2 cellular contexts compared by ENCODE assay signal in genomic region chr19:50501186-50501567, GRCh38.
TF ChIP-seq lines count a peak whose summit lies in the region.

No MANE protein-coding gene starts in this region.

TF ChIP-seq in HepG2, 621 proteins besides CTCF, POLR2A, EP300 and RAD21:
- TF ChIP-seq ZBED4 (CRISPR knock-in tag; IDR thresholded peaks at IDR 0.05; ENCODE audit: borderline replicate concordance): no peak
- no peak for TF ChIP-seq HOXA5 (CRISPR knock-in tag; IDR thresholded peaks at IDR 0.05)
- TF ChIP-seq SAP130 (CRISPR knock-in tag; IDR thresholded peaks at IDR 0.05; ENCODE audit: low read depth): no peak
- TF ChIP-seq WIZ (CRISPR knock-in tag; IDR thresholded peaks at IDR 0.05): no peak
- no peak for TF ChIP-seq RFXANK (CRISPR knock-in tag; IDR thresholded peaks at IDR 0.05)
- no peak for TF ChIP-seq ZNF672 (CRISPR knock-in tag; IDR thresholded peaks at IDR 0.05)
- TF ChIP-seq ZBTB7A (CRISPR knock-in tag; IDR thresholded peaks at IDR 0.05): no peak
- no peak for TF ChIP-seq ZNF292 (CRISPR knock-in tag; IDR thresholded peaks at IDR 0.05; ENCODE audit: borderline replicate concordance, low read depth)
- no peak for TF ChIP-seq ZBTB1 (CRISPR knock-in tag; IDR thresholded peaks at IDR 0.05; ENCODE audit: borderline replicate concordance)
- TF ChIP-seq ZNF512B (CRISPR knock-in tag; IDR thresholded peaks at IDR 0.05; ENCODE audit: borderline replicate concordance): no peak
- TF ChIP-seq TCF12 (IDR thresholded peaks at IDR 0.05): no peak
- no peak for TF ChIP-seq TCF12 (CRISPR knock-in tag; IDR thresholded peaks at IDR 0.05)
- TF ChIP-seq ZNF264 (CRISPR knock-in tag; IDR thresholded peaks at IDR 0.05): no peak
- no peak for TF ChIP-seq HMG20A (CRISPR knock-in tag; IDR thresholded peaks at IDR 0.05; ENCODE audit: borderline replicate concordance)
- TF ChIP-seq TRIM22 (IDR thresholded peaks at IDR 0.05): no peak
- no peak for TF ChIP-seq ZNF850 (CRISPR knock-in tag; conservative IDR thresholded peaks at IDR 0.05)

TF ChIP-seq in neural cell, 6 proteins besides CTCF, POLR2A, EP300 and RAD21:
- TF ChIP-seq TAF1 (IDR thresholded peaks at IDR 0.05; ENCODE audit: low read depth) (no peak), POLR2AphosphoS5 (IDR thresholded peaks at IDR 0.05) (no peak), REST (IDR thresholded peaks at IDR 0.05; ENCODE audit: borderline replicate concordance) (no peak), SMC3 (conservative IDR thresholded peaks at IDR 0.05; ENCODE audit: poor library complexity) (no peak)
TF ChIP-seq in neural cell: peak in this region for 0.
